18 cellular contexts compared by ENCODE assay signal in the genomic region with DNA sequence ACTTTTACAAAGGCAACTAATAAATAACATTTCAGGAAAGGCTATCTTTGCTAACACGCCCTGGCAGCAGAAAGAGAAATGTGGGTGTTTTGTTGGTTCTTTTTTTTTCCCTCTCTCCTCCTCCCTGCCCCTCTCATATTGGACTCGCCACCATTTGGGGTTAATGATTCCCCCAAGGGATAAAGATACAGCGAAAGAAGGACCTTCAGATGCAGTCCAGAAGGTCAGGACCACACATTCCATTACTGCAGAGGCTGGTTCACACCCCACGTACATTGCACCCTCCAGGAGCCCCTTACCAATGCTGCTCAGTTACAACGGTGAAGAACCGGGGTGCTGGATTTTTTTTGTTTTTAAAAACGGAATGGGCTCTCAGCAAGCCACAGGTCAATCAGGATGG.
DNase-seq lines count a peak whose midpoint lies in the region; ATAC-seq and TF ChIP-seq lines count a peak whose summit lies in the region.
"Had no signal": no experiment of that assay in that cellular context is flagged by ENCODE, and none has a peak within 500 bp of the region (broad histone marks: within the 10 kb centered on the region; RNA-seq: fewer than 3 reads in every experiment).

No MANE protein-coding gene starts in this region.

- H3K36me3 Mint-ChIP-seq in Caco-2 (ENCODE audit: insufficient read depth, unreplicated experiment) (no peaks in the 10 kb centered on the region), endothelial cell (ENCODE audit: low read depth, unreplicated experiment) (peaks cover 16% of the 10 kb centered on the region), nephron (ENCODE audit: low read depth) (no peaks in the 10 kb centered on the region), progenitor cell of endocrine pancreas (ENCODE audit: insufficient read depth) (no peaks in the 10 kb centered on the region)
- H3K36me3 Mint-ChIP-seq: CD8-positive, alpha-beta T cell had no signal

- POLR2A ChIA-PET in Caco-2 (lab: Charles Lee) = no interaction called here

- CTCF ChIA-PET in Caco-2 (lab: Charles Lee) = no interaction called here

- H3K4me1 ChIP-seq in Caco-2 = peaks cover 28% of the 10 kb centered on the region
- no peaks in the 10 kb centered on the region for H3K4me1 ChIP-seq in SJCRH30

- peaks cover 13% of the 10 kb centered on the region for H3K4me1 Mint-ChIP-seq in Caco-2 (ENCODE audit: low read depth, unreplicated experiment)
- H3K4me1 Mint-ChIP-seq in endothelial cell (ENCODE audit: unreplicated experiment) = peaks cover 37% of the 10 kb centered on the region
- H3K4me1 Mint-ChIP-seq in nephron = peaks cover 4% of the 10 kb centered on the region
- peaks cover 22% of the 10 kb centered on the region for H3K4me1 Mint-ChIP-seq in progenitor cell of endocrine pancreas (ENCODE audit: low read depth)

- no peak for ATAC-seq in GM21723 (IDR thresholded peaks at IDR 0.05; ENCODE audit: unreplicated experiment)
- ATAC-seq in GM18861 (IDR thresholded peaks at IDR 0.05; ENCODE audit: unreplicated experiment) = no peak
- ATAC-seq: CD8-positive, alpha-beta T cell; GM12878; GM23338 had no signal

- H3K9me3 ChIP-seq in Caco-2 (no peaks in the 10 kb centered on the region; the same call in 1 of the 2 replicates), SJCRH30 (replicated peaks) (no peaks in the 10 kb centered on the region)
- H3K9me3 ChIP-seq: BLaER1 treated with 17β-estradiol and CSF1 and Interleukin-3, amounts not matched to agents 10 nM and 100 nM had no signal

- H3K27me3 ChIP-seq in Caco-2 (replicated peaks; ENCODE audit: control insufficient read depth, insufficient read depth, low read length) (no peaks in the 10 kb centered on the region), SJCRH30 (no peaks in the 10 kb centered on the region)
- H3K27me3 ChIP-seq: BLaER1 treated with 17β-estradiol and CSF1 and Interleukin-3, amounts not matched to agents 10 nM and 100 nM had no signal

- no peak overlapping the region for H3K27ac ChIP-seq in SJCRH30
- H3K27ac ChIP-seq: BLaER1 treated with 17β-estradiol and CSF1 and Interleukin-3, amounts not matched to agents 10 nM and 100 nM had no signal

- peak; percentile 14 to 68 for DNase-seq in Caco-2
- DNase-seq in endothelial cell (ENCODE audit: low spot score) = no peak
- DNase-seq in progenitor cell of endocrine pancreas (ENCODE audit: low spot score, unreplicated experiment) = no peak
- DNase-seq in SJCRH30 = no peak
- DNase-seq: CD8-positive, alpha-beta T cell; DMS 273 treated with DMSO at 0.1 percent for 48 hours; DMS53; DND-41; EL; HCEC 1CT; IMR-90 had no signal

- intact Hi-C loops in Caco-2 (cut with micrococcal nuclease; ENCODE audit: unreplicated experiment) = loop anchor here (5.0 kb wide), 1 partner anchor 56 kb away; no protein-coding TSS in a partner anchor

- H3K4me3 ChIP-seq in Caco-2 (ENCODE audit: low read depth, low read length) (no peak overlapping the region), SJCRH30 (no peak overlapping the region)
- H3K4me3 ChIP-seq: BLaER1 treated with 17β-estradiol and CSF1 and Interleukin-3, amounts not matched to agents 10 nM and 100 nM; GM12878; GM23338 had no signal

- TF ChIP-seq CTCF in Caco-2 (IDR thresholded peaks at IDR 0.05; ENCODE audit: insufficient read depth in 1 of 2, low read depth in 1 of 2, low read length in 1 of 2, severe bottlenecking in 1 of 2, unreplicated experiment in 1 of 2) (no peak), endothelial cell (IDR thresholded peaks at IDR 0.05; ENCODE audit: unreplicated experiment) (no peak), nephron (IDR thresholded peaks at IDR 0.05; ENCODE audit: unreplicated experiment in 3 of 3) (no peak), progenitor cell of endocrine pancreas (IDR thresholded peaks at IDR 0.05; ENCODE audit: unreplicated experiment) (no peak)

- H3K27ac Mint-ChIP-seq in Caco-2 (ENCODE audit: unreplicated experiment) (peak overlapping the region; percentile 56), endothelial cell (ENCODE audit: unreplicated experiment) (peak overlapping the region; percentile 76), nephron (peak overlapping the region; percentile 38 to 92 (median 43)), progenitor cell of endocrine pancreas (peak overlapping the region; percentile 93)
- H3K27ac Mint-ChIP-seq: B cell; CD8-positive, alpha-beta T cell; GM23338 had no signal

- H3K36me3 ChIP-seq in Caco-2 (ENCODE audit: control insufficient read depth, insufficient read depth, low read length) (no peaks in the 10 kb centered on the region), SJCRH30 (no peaks in the 10 kb centered on the region)
- H3K36me3 ChIP-seq: BLaER1 treated with 17β-estradiol and CSF1 and Interleukin-3, amounts not matched to agents 10 nM and 100 nM had no signal

- H3K4me3 Mint-ChIP-seq in Caco-2 (ENCODE audit: unreplicated experiment) = peak overlapping the region; percentile 55
- no peak overlapping the region for H3K4me3 Mint-ChIP-seq in endothelial cell (ENCODE audit: unreplicated experiment)
- H3K4me3 Mint-ChIP-seq in nephron = no peak overlapping the region
- H3K4me3 Mint-ChIP-seq in progenitor cell of endocrine pancreas (ENCODE audit: low read depth) = peak overlapping the region; percentile 41
- H3K4me3 Mint-ChIP-seq: B cell; CD8-positive, alpha-beta T cell; GM23338 had no signal

- BruUV-seq in Caco-2 (replicated peaks; lab: Mats Ljungman, UMichigan) = no TSS peak

- H3K27me3 Mint-ChIP-seq in Caco-2 (ENCODE audit: insufficient read depth, unreplicated experiment) (no peaks in the 10 kb centered on the region), endothelial cell (ENCODE audit: unreplicated experiment) (peaks cover 7% of the 10 kb centered on the region), nephron (ENCODE audit: low read depth) (no peaks in the 10 kb centered on the region), progenitor cell of endocrine pancreas (no peaks in the 10 kb centered on the region)
- H3K27me3 Mint-ChIP-seq: B cell had no signal

- H3K9me3 Mint-ChIP-seq in Caco-2 (ENCODE audit: unreplicated experiment) = no peaks in the 10 kb centered on the region
- no peaks in the 10 kb centered on the region for H3K9me3 Mint-ChIP-seq in endothelial cell (ENCODE audit: unreplicated experiment)
- no peaks in the 10 kb centered on the region for H3K9me3 Mint-ChIP-seq in nephron
- peaks cover 2% of the 10 kb centered on the region for H3K9me3 Mint-ChIP-seq in progenitor cell of endocrine pancreas (ENCODE audit: low read depth)
- H3K9me3 Mint-ChIP-seq: CD8-positive, alpha-beta T cell; GM23338 had no signal

Comparison
In these comparisons a context has a peak if more than half of its experiments do, and no peak if none do; other contexts are left out.
1. DNase-seq: peak in Caco-2 (2 of 2); none in endothelial cell (single experiment), progenitor cell of endocrine pancreas (single experiment) and SJCRH30 (0 of 2).
2. H3K27ac Mint-ChIP-seq: peak in every context shown above with its lines; median percentile 93 in progenitor cell of endocrine pancreas; 76 in endothelial cell; 56 in Caco-2; 43 in nephron.
3. H3K4me3 Mint-ChIP-seq: peak in Caco-2 (single experiment) and progenitor cell of endocrine pancreas (single experiment); none in endothelial cell (single experiment) and nephron (0 of 3).